Comparison of ENCODE assay signal across 8 cellular contexts in the genomic region with DNA sequence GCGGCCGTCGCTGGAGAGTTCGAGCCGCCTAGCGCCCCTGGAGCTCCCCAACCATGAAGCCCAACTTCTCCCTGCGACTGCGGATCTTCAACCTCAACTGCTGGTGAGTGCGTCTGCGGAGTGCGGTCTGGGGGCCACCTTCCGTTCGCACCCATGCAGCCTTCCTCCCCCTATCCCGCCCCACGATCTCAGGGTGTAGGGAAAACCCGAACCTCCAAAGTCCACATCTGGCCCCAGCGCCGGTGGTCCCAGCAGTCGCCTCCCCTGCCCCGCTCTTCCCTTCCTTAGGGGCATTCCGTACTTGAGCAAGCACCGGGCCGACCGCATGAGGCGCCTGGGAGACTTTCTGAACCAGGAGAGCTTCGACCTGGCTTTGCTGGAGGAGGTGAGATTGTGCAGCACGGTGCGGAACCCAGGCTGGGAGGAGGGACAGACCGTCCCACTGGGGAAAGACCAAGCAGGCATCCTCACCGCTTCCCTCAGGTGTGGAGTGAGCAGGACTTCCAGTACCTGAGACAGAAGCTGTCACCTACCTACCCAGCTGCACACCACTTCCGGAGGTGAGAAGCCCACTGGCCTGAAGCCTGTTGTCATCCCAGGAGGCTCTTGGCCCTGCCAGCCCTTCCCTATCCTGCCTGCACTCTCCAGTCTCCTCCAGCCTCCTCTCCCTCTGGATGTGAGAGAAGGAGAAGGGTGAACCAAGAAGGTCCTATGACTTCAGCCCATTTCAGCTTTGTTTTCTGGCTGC. TPM values are rescaled to one million over a fixed set of nuclear protein-coding genes. Genes with fewer than 3 reads are reported as not detected.
DNase-seq lines count a peak whose midpoint lies in the region; ATAC-seq, FAIRE-seq and TF ChIP-seq lines count a peak whose summit lies in the region.

No MANE protein-coding gene starts in this region.

- peak overlapping the region; percentile 95 for H3K27ac Mint-ChIP-seq in activated B cell treated with CpG ODN at 0.5 μM for 24 hours

- peaks cover 44% of the 10 kb centered on the region for H3K36me3 Mint-ChIP-seq in activated B cell treated with CpG ODN at 0.5 μM for 24 hours (ENCODE audit: low read depth)

- peaks cover 34% of the 10 kb centered on the region for H3K4me1 Mint-ChIP-seq in activated B cell treated with CpG ODN at 0.5 μM for 24 hours

- peak; percentile 28 for ATAC-seq in activated B cell treated with CpG ODN at 0.5 μM for 24 hours (ENCODE audit: low read depth)

- FAIRE-seq in urothelium cell line (lab: Jason Lieb, UNC): no peak

- peak; percentile 45 for DNase-seq in NCI-H2029 (lab: John Stamatoyannopoulos, UW)
- DNase-seq in NCI-H2029 treated with DMSO at 0.1 percent for 48 hours (lab: John Stamatoyannopoulos, UW): no peak
- no peak for DNase-seq in HFF-Myc (ENCODE audit: extremely low read depth, low read depth)
- DNase-seq in MV-4-11 (lab: John Stamatoyannopoulos, UW): peak; percentile 53
- no peak for DNase-seq in activated B cell treated with CpG ODN at 0.5 μM for 24 hours
- DNase-seq in effector CD8-positive, alpha-beta T cell (lab: John Stamatoyannopoulos, UW): peak; percentile 37
- DNase-seq in urothelium cell line (ENCODE audit: low spot score): peak; percentile 48

- no peaks in the 10 kb centered on the region for H3K9me3 Mint-ChIP-seq in activated B cell treated with CpG ODN at 0.5 μM for 24 hours

- peak overlapping the region; percentile 85 for H3K4me3 ChIP-seq in HFF-Myc (replicated peaks; ENCODE audit: low read depth, low read length)
- H3K4me3 ChIP-seq in mesodermal cell (ENCODE audit: extremely low read depth, insufficient read depth, low read length, poor library complexity, severe bottlenecking): peak overlapping the region; percentile 83

- peaks cover 39% of the 10 kb centered on the region for H3K36me3 ChIP-seq in mesodermal cell (ENCODE audit: control insufficient read depth, insufficient read depth, low read length)

- H3K9me3 ChIP-seq in mesodermal cell (ENCODE audit: control insufficient read depth, low read length): no peaks in the 10 kb centered on the region

- 1 to 2% methylated on average over 22 to 28 of the region's 31 CpGs for WGBS in mesodermal cell (ENCODE audit: insufficient coverage in 2 of 2), 2 experiments

- no peak for TF ChIP-seq CTCF in HFF-Myc (IDR thresholded peaks at IDR 0.05; ENCODE audit: low read depth, low read length, missing control alignments)
- TF ChIP-seq CTCF in activated B cell treated with CpG ODN at 0.5 μM for 24 hours (IDR thresholded peaks at IDR 0.05): no peak

- H3K27me3 Mint-ChIP-seq in activated B cell treated with CpG ODN at 0.5 μM for 24 hours: no peaks in the 10 kb centered on the region

- intact Hi-C loops in activated B cell treated with CpG ODN at 0.5 μM for 24 hours (cut with micrococcal nuclease): loop anchor here (1.0 kb wide), 3 partner anchors 9 to 250 kb away; a partner anchor contains a TSS

- peaks cover 2% of the 10 kb centered on the region for H3K4me1 ChIP-seq in mesodermal cell (ENCODE audit: control insufficient read depth, insufficient read depth, low read length, poor library complexity, severe bottlenecking)

- H3K4me3 Mint-ChIP-seq in activated B cell treated with CpG ODN at 0.5 μM for 24 hours: peak overlapping the region; percentile 96

- H3K27ac ChIP-seq in mesodermal cell (ENCODE audit: low read depth, low read length, severe bottlenecking): peak overlapping the region; percentile 95

- CTCF ChIA-PET in activated B cell treated with CpG ODN at 0.5 μM for 24 hours (lab: Charles Lee): interaction anchor here (1.1 to 3.2 kb wide), 7 partner anchors 12 to 346 kb away, joined by 3 to 31 read pairs (median 4); a partner anchor contains a TSS

- POLR2A ChIA-PET in activated B cell treated with CpG ODN at 0.5 μM for 24 hours (lab: Charles Lee): interaction anchor here (0.6 to 6.7 kb wide), 15 partner anchors 9 to 883 kb away, joined by 3 to 154 read pairs (median 6); a partner anchor contains a TSS

RNA-seq across cellular contexts. Expression of a gene that starts 0.7 kb away (rescaled TPM):
- total RNA-seq in activated B cell treated with CpG ODN at 0.5 μM for 24 hours: 24.9 and 28.2 TPM in 2 replicates
- 6.5 TPM for polyA plus RNA-seq in mesodermal cell (2013, experiment 1 of 2)
- polyA plus RNA-seq in mesodermal cell (2013, experiment 2 of 2): 6.3 TPM

RNA-seq across cellular contexts. Expression of a gene that starts 0.8 kb away (rescaled TPM):
- total RNA-seq in activated B cell treated with CpG ODN at 0.5 μM for 24 hours: 0.73 and 0.91 TPM in 2 replicates
- polyA plus RNA-seq in mesodermal cell (2013, experiment 1 of 2): 2.0 TPM
- 2.8 TPM for polyA plus RNA-seq in mesodermal cell (2013, experiment 2 of 2)

RNA-seq across cellular contexts. Expression of a gene that starts 14.3 kb away (rescaled TPM):
- total RNA-seq in activated B cell treated with CpG ODN at 0.5 μM for 24 hours: 104 and 120 TPM in 2 replicates
- polyA plus RNA-seq in mesodermal cell (2013, experiment 1 of 2): 77.3 TPM
- polyA plus RNA-seq in mesodermal cell (2013, experiment 2 of 2): 65.5 TPM

RNA-seq across cellular contexts. Expression of a gene that starts 41.8 kb away (rescaled TPM):
- 22.8 and 25.4 TPM in 2 replicates for total RNA-seq in activated B cell treated with CpG ODN at 0.5 μM for 24 hours
- polyA plus RNA-seq in mesodermal cell (2013, experiment 1 of 2): 5.5 TPM
- polyA plus RNA-seq in mesodermal cell (2013, experiment 2 of 2): 6.3 TPM

RNA-seq across cellular contexts. Expression of a gene that starts 59.0 kb away (rescaled TPM):
- 165 and 189 TPM in 2 replicates for total RNA-seq in activated B cell treated with CpG ODN at 0.5 μM for 24 hours
- polyA plus RNA-seq in mesodermal cell (2013, experiment 1 of 2): 206 TPM
- 234 TPM for polyA plus RNA-seq in mesodermal cell (2013, experiment 2 of 2)

Comparison
In these comparisons a context has a peak if more than half of its experiments do, and no peak if none do; other contexts are left out.
1. DNase-seq: peak in NCI-H2029 (single experiment), MV-4-11 (single experiment), effector CD8-positive, alpha-beta T cell (single experiment) and urothelium cell line (single experiment); none in NCI-H2029 treated with DMSO at 0.1 percent for 48 hours (single experiment), HFF-Myc (single experiment) and activated B cell treated with CpG ODN at 0.5 μM for 24 hours (single experiment).